14 cellular contexts compared by ENCODE assay signal in genomic region chr1:235735630-235736029, GRCh38.
"Had no signal": no experiment of that assay in that cellular context is flagged by ENCODE, and none has a peak within 500 bp of the region (broad histone marks: within the 10 kb centered on the region; RNA-seq: fewer than 3 reads in every experiment).

No MANE protein-coding gene starts in this region.

- ATAC-seq: gastrocnemius medialis, left ventricle myocardium superior, natural killer cell had no signal

- FAIRE-seq: colon, kidney had no signal

- H3K4me3 ChIP-seq: esophagus muscularis mucosa, gastrocnemius medialis, suprapubic skin had no signal

- H3K27me3 ChIP-seq: esophagus muscularis mucosa, gastrocnemius medialis, neutrophil, suprapubic skin had no signal

- H3K4me1 ChIP-seq: esophagus muscularis mucosa, gastrocnemius medialis, suprapubic skin had no signal

- H3K9me3 ChIP-seq: esophagus muscularis mucosa, gastrocnemius medialis, neutrophil, suprapubic skin had no signal

- H3K27ac ChIP-seq: esophagus muscularis mucosa, gastrocnemius medialis, neutrophil, suprapubic skin had no signal

- DNase-seq: activated CD4-positive, alpha-beta T cell treated with anti-CD3 and anti-CD28 coated beads, Interleukin-2, amount 50 U/mL, for 48 hours; amniotic stem cell; caudate nucleus; gastrocnemius medialis; kidney; left ventricle myocardium superior; natural killer cell; stimulated activated CD4-positive, alpha-beta T cell treated with anti-CD3 and anti-CD28 coated beads, Interleukin-2, amount 100 ng/mL, for 48 hours; stimulated activated naive CD4-positive, alpha-beta T cell; trophoblast cell had no signal
